ENCODE assay signal across 16 cellular contexts in genomic region chr12:49283541-49284429, GRCh38. TPM values are rescaled to one million over a fixed set of nuclear protein-coding genes. Genes with fewer than 3 reads are reported as not detected.
DNase-seq lines count a peak whose midpoint lies in the region; ATAC-seq and TF ChIP-seq lines count a peak whose summit lies in the region.
"Had no signal": no experiment of that assay in that cellular context is flagged by ENCODE, and none has a peak within 500 bp of the region (broad histone marks: within the 10 kb centered on the region; RNA-seq: fewer than 3 reads in every experiment).

No MANE protein-coding gene starts in this region.

- H3K36me3 ChIP-seq in H7 (replicated peaks; ENCODE audit: control insufficient read depth, insufficient read depth, low read length), result no peaks in the 10 kb centered on the region
- no peaks in the 10 kb centered on the region for H3K36me3 ChIP-seq in neural progenitor cell
- H3K36me3 ChIP-seq in testis (ENCODE audit: low read depth, missing control alignments), result no peaks in the 10 kb centered on the region
- H3K36me3 ChIP-seq: pancreas had no signal

- no peak overlapping the region for H3K27ac ChIP-seq in neural progenitor cell
- H3K27ac ChIP-seq in testis, result no peak overlapping the region
- H3K27ac ChIP-seq: pancreas had no signal

- TF ChIP-seq CTCF in WTC11 (IDR thresholded peaks at IDR 0.05) (no peak), neural progenitor cell (IDR thresholded peaks at IDR 0.05) (peak; percentile 3), testis (IDR thresholded peaks at IDR 0.05) (no peak)

- no peak overlapping the region for H3K4me2 ChIP-seq in neural progenitor cell

- TF ChIP-seq POLR2A in testis (IDR thresholded peaks at IDR 0.05), result no peak

- H3K9me3 Mint-ChIP-seq in WTC11 (peaks cover 3% of the 10 kb centered on the region; the same call in 1 of the 2 replicates), neural progenitor cell (peaks cover 2% of the 10 kb centered on the region)
- H3K9me3 Mint-ChIP-seq in activated naive CD4-positive, alpha-beta T cell treated with anti-CD3 and anti-CD28 coated beads for 36 hours, result no peaks in the 10 kb centered on the region
- H3K9me3 Mint-ChIP-seq: activated T-cell treated with anti-CD3 and anti-CD28 coated beads, Interleukin-2, amount 50 U/mL, for 4 hours; T-cell had no signal

- DNase-seq in H7 (peak; percentile 72), WTC11 (ENCODE audit: low spot score) (no peak), neural progenitor cell (ENCODE audit: low spot score) (no peak), testis (no peak)
- DNase-seq in activated naive CD4-positive, alpha-beta T cell treated with anti-CD3 and anti-CD28 coated beads for 36 hours, result no peak
- no peak for DNase-seq in effector CD8-positive, alpha-beta T cell (lab: John Stamatoyannopoulos, UW)
- DNase-seq: activated CD4-positive, alpha-beta T cell treated with anti-CD3 and anti-CD28 coated beads for 36 hours; activated T-cell treated with anti-CD3 and anti-CD28 coated beads, Interleukin-2, amount 50 U/mL, for 4 hours; amygdala; NCI-H1048; NCI-H226; PC-3; stimulated activated CD4-positive, alpha-beta T cell treated with anti-CD3 and anti-CD28 coated beads, Interleukin-15, amount 100 ng/mL, for 24 hours; T-cell had no signal

- H3K36me3 Mint-ChIP-seq in WTC11 (no peaks in the 10 kb centered on the region), neural progenitor cell (no peaks in the 10 kb centered on the region)
- H3K36me3 Mint-ChIP-seq in activated naive CD4-positive, alpha-beta T cell treated with anti-CD3 and anti-CD28 coated beads for 36 hours (ENCODE audit: low read depth), result no peaks in the 10 kb centered on the region
- H3K36me3 Mint-ChIP-seq: T-cell had no signal

- POLR2A ChIA-PET in WTC11 (lab: Charles Lee), result no interaction called here

- H3K4me1 Mint-ChIP-seq in WTC11 (peaks cover 23% of the 10 kb centered on the region), neural progenitor cell (peaks cover 41% of the 10 kb centered on the region)
- H3K4me1 Mint-ChIP-seq in activated naive CD4-positive, alpha-beta T cell treated with anti-CD3 and anti-CD28 coated beads for 36 hours (ENCODE audit: low read depth), result no peaks in the 10 kb centered on the region
- H3K4me1 Mint-ChIP-seq: activated CD4-positive, alpha-beta T cell treated with anti-CD3 and anti-CD28 coated beads for 36 hours; T-cell had no signal

- H3K79me2 ChIP-seq in neural progenitor cell (ENCODE audit: low read depth), result no peaks in the 10 kb centered on the region

- no peak overlapping the region for H2AFZ ChIP-seq in neural progenitor cell (replicated peaks)

- no peaks in the 10 kb centered on the region for H3K9me3 ChIP-seq in neural progenitor cell (ENCODE audit: low read depth)
- no peaks in the 10 kb centered on the region for H3K9me3 ChIP-seq in testis
- H3K9me3 ChIP-seq: pancreas had no signal

- H3K4me3 Mint-ChIP-seq in WTC11 (no peak overlapping the region), neural progenitor cell (no peak overlapping the region)
- H3K4me3 Mint-ChIP-seq in activated naive CD4-positive, alpha-beta T cell treated with anti-CD3 and anti-CD28 coated beads for 36 hours, result no peak overlapping the region
- H3K4me3 Mint-ChIP-seq: activated CD4-positive, alpha-beta T cell treated with anti-CD3 and anti-CD28 coated beads for 36 hours; activated T-cell treated with anti-CD3 and anti-CD28 coated beads, Interleukin-2, amount 50 U/mL, for 4 hours; T-cell had no signal

- peaks cover 29% of the 10 kb centered on the region for H3F3A ChIP-seq in neural progenitor cell (ENCODE audit: low read depth)

- H3K27me3 ChIP-seq in H7 (ENCODE audit: control insufficient read depth, insufficient read depth, low read length) (peaks cover 4% of the 10 kb centered on the region; the same call in 1 of the 2 replicates), neural progenitor cell (peaks cover 12% of the 10 kb centered on the region), testis (no peaks in the 10 kb centered on the region)

- intact Hi-C loops in activated naive CD4-positive, alpha-beta T cell treated with anti-CD3 and anti-CD28 coated beads for 36 hours (cut with micrococcal nuclease), result no loop called here
- intact Hi-C loops in testis (cut with DNase I; ENCODE audit: low total_unique reads), result loop anchor here (10.0 kb wide), 1 partner anchor 51 kb away; the partner anchor contains the start of gene C1QL4

- CTCF ChIA-PET in WTC11 (lab: Charles Lee), result interaction anchor here (0.6 to 8.8 kb wide), 18 partner anchors 9 to 274 kb away, joined by 3 to 97 read pairs (median 4); partner anchors contain the start of genes DNAJC22, PRPH and TROAP
- CTCF ChIA-PET in activated naive CD4-positive, alpha-beta T cell treated with anti-CD3 and anti-CD28 coated beads for 36 hours (lab: Charles Lee), result interaction anchor here (0.9 to 7.6 kb wide), 6 partner anchors 54 to 233 kb away, joined by 3 to 97 read pairs (median 7); partner anchors contain the start of genes C1QL4 and DNAJC22

- H3K27me3 Mint-ChIP-seq in WTC11 (ENCODE audit: low read depth), result peaks cover 22% of the 10 kb centered on the region
- H3K27me3 Mint-ChIP-seq in neural progenitor cell (ENCODE audit: insufficient read depth, low read depth), result peaks cover 6% of the 10 kb centered on the region
- peaks cover 15% of the 10 kb centered on the region for H3K27me3 Mint-ChIP-seq in activated naive CD4-positive, alpha-beta T cell treated with anti-CD3 and anti-CD28 coated beads for 36 hours (ENCODE audit: low read depth)

- H3K4me1 ChIP-seq in neural progenitor cell, result peaks cover 14% of the 10 kb centered on the region
- H3K4me1 ChIP-seq in testis, result no peaks in the 10 kb centered on the region

- no peak overlapping the region for H3K4me3 ChIP-seq in H7 (ENCODE audit: insufficient read depth, low read depth, low read length)
- no peak overlapping the region for H3K4me3 ChIP-seq in neural progenitor cell
- no peak overlapping the region for H3K4me3 ChIP-seq in testis
- H3K4me3 ChIP-seq: pancreas had no signal

- H3K27ac Mint-ChIP-seq in WTC11, result no peak overlapping the region
- no peak overlapping the region for H3K27ac Mint-ChIP-seq in neural progenitor cell
- no peak overlapping the region for H3K27ac Mint-ChIP-seq in activated naive CD4-positive, alpha-beta T cell treated with anti-CD3 and anti-CD28 coated beads for 36 hours
- H3K27ac Mint-ChIP-seq: activated CD4-positive, alpha-beta T cell treated with anti-CD3 and anti-CD28 coated beads for 36 hours had no signal

- 90 to 93% methylated on average over 11 to 15 of the region's 25 CpGs for WGBS in testis, 2 donors

- H3K9ac ChIP-seq in neural progenitor cell, result no peak overlapping the region

- H4K20me1 ChIP-seq in neural progenitor cell (ENCODE audit: low read depth), result no peaks in the 10 kb centered on the region

- peak; percentile 64 for ATAC-seq in WTC11
- ATAC-seq: activated CD4-positive, alpha-beta T cell treated with anti-CD3 and anti-CD28 coated beads for 36 hours; activated T-cell treated with anti-CD3 and anti-CD28 coated beads, Interleukin-2, amount 50 U/mL, for 4 hours; pancreas; T-cell had no signal

TF ChIP-seq in WTC11, 78 proteins besides CTCF, POLR2A, EP300 and RAD21:
- TF ChIP-seq MAX (CRISPR knock-in tag; IDR thresholded peaks at IDR 0.05) (no peak), SMAD4 (CRISPR knock-in tag; IDR thresholded peaks at IDR 0.05) (no peak), ZNF121 (CRISPR knock-in tag; IDR thresholded peaks at IDR 0.05) (no peak), NFE2L1 (CRISPR knock-in tag; IDR thresholded peaks at IDR 0.05) (no peak)

RNA-seq across cellular contexts. Expression of gene PRPH, which starts 11.2 kb away (rescaled TPM):
- 2.5 and 5.1 TPM in 2 replicates for total RNA-seq in H7 (2014; rRNA removed; shearing (Covaris generic))
- 0.73 to 2.4 TPM (median 1.7 TPM) in 3 replicates for total RNA-seq in WTC11 (2021)
- 0.74 TPM in 1 of 2 replicates, not detected in the other for total RNA-seq in neural progenitor cell (ENCODE audit: low replicate concordance)
- total RNA-seq in activated naive CD4-positive, alpha-beta T cell treated with anti-CD3 and anti-CD28 coated beads for 36 hours, result not detected
- 10 to 100 TPM; 36.5 to 50.0 TPM for total RNA-seq in testis
- 112 TPM for polyA plus RNA-seq in testis (ENCODE audit: insufficient read depth, low read depth, low replicate concordance)
- total RNA-seq: activated CD4-positive, alpha-beta T cell treated with anti-CD3 and anti-CD28 coated beads for 36 hours; activated T-cell treated with anti-CD3 and anti-CD28 coated beads, Interleukin-2, amount 50 U/mL, for 4 hours; T-cell had no signal

RNA-seq across cellular contexts. Expression of gene TUBA1C, which starts 18.9 kb away (rescaled TPM):
- 1,301 and 1,698 TPM in 2 replicates for total RNA-seq in H7 (2014; rRNA removed; shearing (Covaris generic))
- total RNA-seq in WTC11 (2021), result 458 to 540 TPM (median 478 TPM) in 3 replicates
- 402 and 655 TPM in 2 replicates for total RNA-seq in neural progenitor cell (ENCODE audit: low replicate concordance)
- 100 to 1,000 TPM; 214 to 227 TPM for total RNA-seq in activated naive CD4-positive, alpha-beta T cell treated with anti-CD3 and anti-CD28 coated beads for 36 hours
- 10 to 100 TPM; 72.5 to 78.2 TPM for total RNA-seq in testis
- 128 TPM for polyA plus RNA-seq in testis (ENCODE audit: insufficient read depth, low read depth, low replicate concordance)

RNA-seq across cellular contexts. Expression of gene TROAP, which starts 39.3 kb away (rescaled TPM):
- total RNA-seq in H7 (2014; rRNA removed; shearing (Covaris generic)), result 46.1 and 48.0 TPM in 2 replicates
- total RNA-seq in WTC11 (2021), result 78.5 to 89.2 TPM (median 80.0 TPM) in 3 replicates
- 40.0 and 66.4 TPM in 2 replicates for total RNA-seq in neural progenitor cell (ENCODE audit: low replicate concordance)
- 10 to 100 TPM; 67.4 to 68.8 TPM for total RNA-seq in activated naive CD4-positive, alpha-beta T cell treated with anti-CD3 and anti-CD28 coated beads for 36 hours
- 10 to 100 TPM; 22.8 to 36.1 TPM for total RNA-seq in testis
- polyA plus RNA-seq in testis (ENCODE audit: insufficient read depth, low read depth, low replicate concordance), result 61.7 TPM
- total RNA-seq: mesenteric fat pad had no signal

RNA-seq across cellular contexts. Expression of gene C1QL4, which starts 53.2 kb away (rescaled TPM):
- total RNA-seq in H7 (2014; rRNA removed; shearing (Covaris generic)), result 1.1 and 3.3 TPM in 2 replicates
- total RNA-seq in WTC11 (2021), result 0.92 to 1.2 TPM (median 1.2 TPM) in 3 replicates
- total RNA-seq in neural progenitor cell (ENCODE audit: low replicate concordance), result 0.84 and 2.8 TPM in 2 replicates
- not detected for total RNA-seq in activated naive CD4-positive, alpha-beta T cell treated with anti-CD3 and anti-CD28 coated beads for 36 hours
- 1 to 10 TPM; 3.3 to 5.5 TPM for total RNA-seq in testis
- 2.9 TPM for polyA plus RNA-seq in testis (ENCODE audit: insufficient read depth, low read depth, low replicate concordance)
- total RNA-seq: activated CD4-positive, alpha-beta T cell treated with anti-CD3 and anti-CD28 coated beads for 36 hours; activated T-cell treated with anti-CD3 and anti-CD28 coated beads, Interleukin-2, amount 50 U/mL, for 4 hours; mesenteric fat pad; pancreas; T-cell had no signal
- polyA plus RNA-seq: pancreas had no signal
